In genomic region chr5:71925608-71926091, GRCh38 we compare ENCODE assay signal across 17 cellular contexts.
DNase-seq lines count a peak whose midpoint lies in the region; ATAC-seq, FAIRE-seq and TF ChIP-seq lines count a peak whose summit lies in the region.
"Had no signal": no experiment of that assay in that cellular context is flagged by ENCODE, and none has a peak within 500 bp of the region (broad histone marks: within the 10 kb centered on the region; RNA-seq: fewer than 3 reads in every experiment).

No MANE protein-coding gene starts in this region.

- no peak overlapping the region for H3K4ac ChIP-seq in neuronal stem cell (ENCODE audit: low read length)

- no peak overlapping the region for H4K8ac ChIP-seq in neuronal stem cell (ENCODE audit: low read depth, low read length)

- no peak overlapping the region for H3K18ac ChIP-seq in neuronal stem cell (ENCODE audit: low read length)

- H2BK15ac ChIP-seq in neuronal stem cell (ENCODE audit: low read length), result no peak overlapping the region

- H2AK5ac ChIP-seq in neuronal stem cell (ENCODE audit: low read depth, low read length), result no peak overlapping the region

- H3K27me3 Mint-ChIP-seq in stimulated activated naive B cell treated with anti-CD40 and anti-IgM and Interleukin-4, amounts not matched to agents 10 μg/mL and 1 μg/mL and 100 μg/mL, for 72 hours, result peaks cover 22 to 24% of the 10 kb centered on the region in 2 donors
- peaks cover 11 to 16% of the 10 kb centered on the region in 2 donors for H3K27me3 Mint-ChIP-seq in T-cell

- H3K9ac ChIP-seq in endothelial cell of umbilical vein (replicated peaks; ENCODE audit: extremely low read depth, insufficient read depth, low read length), result no peak overlapping the region
- H3K9ac ChIP-seq in neuronal stem cell (ENCODE audit: low read depth, low read length, poor library complexity), result no peak overlapping the region
- H3K9ac ChIP-seq: BLaER1 had no signal

- H3K4me3 ChIP-seq in endothelial cell of umbilical vein (replicated peaks in 1 of 3; ENCODE audit: insufficient read depth in 1 of 3, low read depth in 1 of 3, low read length in 3 of 3) (no peak overlapping the region), neuronal stem cell (ENCODE audit: low read length in 2 of 2) (no peak overlapping the region)
- H3K4me3 ChIP-seq: BLaER1 had no signal

- POLR2A ChIA-PET in endothelial cell of umbilical vein (lab: Charles Lee) (no interaction called here), T-cell (lab: Charles Lee) (no interaction called here)

- BruUV-seq in endothelial cell of umbilical vein (replicated peaks; lab: Mats Ljungman, UMichigan), result no TSS peak

- no peak for TF ChIP-seq CTCF in endothelial cell of umbilical vein (IDR thresholded peaks at IDR 0.05; ENCODE audit: extremely low read depth in 1 of 2, insufficient read depth in 1 of 2, low read depth in 1 of 2, low read length in 2 of 2)

- no peaks in the 10 kb centered on the region for H4K20me1 ChIP-seq in endothelial cell of umbilical vein (replicated peaks; ENCODE audit: control insufficient read depth, extremely low read depth, insufficient read depth, low read length)
- H4K20me1 ChIP-seq: BLaER1 had no signal

- H3K79me2 ChIP-seq in endothelial cell of umbilical vein (ENCODE audit: control insufficient read depth, insufficient read depth, low read length), result no peaks in the 10 kb centered on the region

- H3K23ac ChIP-seq in neuronal stem cell (ENCODE audit: low read depth, low read length, poor library complexity), result no peak overlapping the region

- no peaks in the 10 kb centered on the region for H3K9me1 ChIP-seq in endothelial cell of umbilical vein (replicated peaks; ENCODE audit: control insufficient read depth, extremely low read depth, insufficient read depth, low read length)

- H2BK12ac ChIP-seq in neuronal stem cell (ENCODE audit: low read length), result no peak overlapping the region

- H3K9me3 Mint-ChIP-seq in stimulated activated naive B cell treated with anti-CD40 and anti-IgM and Interleukin-4, amounts not matched to agents 10 μg/mL and 1 μg/mL and 100 μg/mL, for 72 hours, result peaks cover 9 to 10% of the 10 kb centered on the region in 2 donors
- H3K9me3 Mint-ChIP-seq in T-cell, result peaks cover 9 to 10% (median 9%) of the 10 kb centered on the region in 3 donors

- H3K27ac ChIP-seq in endothelial cell of umbilical vein (ENCODE audit: insufficient read depth, low read depth, low read length) (no peak overlapping the region), neuronal stem cell (replicated peaks; ENCODE audit: low read length) (no peak overlapping the region)
- H3K27ac ChIP-seq: BLaER1 had no signal

- H3K36me3 Mint-ChIP-seq in stimulated activated naive B cell treated with anti-CD40 and anti-IgM and Interleukin-4, amounts not matched to agents 10 μg/mL and 1 μg/mL and 100 μg/mL, for 72 hours, result no peaks in the 10 kb centered on the region
- H3K36me3 Mint-ChIP-seq in T-cell, result no peaks in the 10 kb centered on the region
- H3K36me3 Mint-ChIP-seq: stimulated activated effector memory CD8-positive, alpha-beta T cell treated with anti-CD3 and anti-CD28 coated beads, Interleukin-12 subunit alpha, Interleukin-12 subunit beta, amount 100 ng/mL, for 72 hours had no signal

- H3K4me2 ChIP-seq in endothelial cell of umbilical vein (ENCODE audit: insufficient read depth, low read length) (no peak overlapping the region), neuronal stem cell (ENCODE audit: insufficient read depth, low read length, poor library complexity, severe bottlenecking) (no peak overlapping the region)
- H3K4me2 ChIP-seq: BLaER1 had no signal

- no peaks in the 10 kb centered on the region for H3K27me3 ChIP-seq in endothelial cell of umbilical vein (ENCODE audit: control insufficient read depth in 2 of 2, insufficient read depth in 2 of 2, low read length in 2 of 2)
- no peaks in the 10 kb centered on the region for H3K27me3 ChIP-seq in neuronal stem cell (ENCODE audit: control insufficient read depth in 3 of 3, insufficient read depth in 3 of 3, low read depth in 1 of 3, low read length in 3 of 3)
- H3K27me3 ChIP-seq: BLaER1 had no signal

- no peak overlapping the region for H4K91ac ChIP-seq in neuronal stem cell (ENCODE audit: low read depth, low read length, poor library complexity)

- no peak overlapping the region for H3K4me3 Mint-ChIP-seq in stimulated activated naive B cell treated with anti-CD40 and anti-IgM and Interleukin-4, amounts not matched to agents 10 μg/mL and 1 μg/mL and 100 μg/mL, for 72 hours
- H3K4me3 Mint-ChIP-seq in T-cell, result no peak overlapping the region
- H3K4me3 Mint-ChIP-seq: HFFc6; stimulated activated effector memory CD8-positive, alpha-beta T cell treated with anti-CD3 and anti-CD28 coated beads, Interleukin-12 subunit alpha, Interleukin-12 subunit beta, amount 100 ng/mL, for 72 hours had no signal

- no peaks in the 10 kb centered on the region for H3K79me1 ChIP-seq in neuronal stem cell (ENCODE audit: low read depth, low read length)

- no peak overlapping the region for H2BK120ac ChIP-seq in neuronal stem cell (ENCODE audit: low read depth, low read length)

- H3K4me1 ChIP-seq in endothelial cell of umbilical vein (ENCODE audit: control insufficient read depth, extremely low read depth, insufficient read depth, low read length) (peaks cover 23% of the 10 kb centered on the region), neuronal stem cell (ENCODE audit: control insufficient read depth in 2 of 2, insufficient read depth in 1 of 2, low read depth in 1 of 2, low read length in 2 of 2) (peaks cover 8 to 24% of the 10 kb centered on the region in 2 donors)
- H3K4me1 ChIP-seq: BLaER1 had no signal

- CTCF ChIA-PET in endothelial cell of umbilical vein (lab: Charles Lee) (interaction anchor here (1.4 kb wide), 1 partner anchor 89 kb away, joined by 3 read pairs; no protein-coding TSS in a partner anchor), T-cell (lab: Charles Lee) (no interaction called here)

- H2AFZ ChIP-seq in endothelial cell of umbilical vein (ENCODE audit: low read depth, low read length) (peak overlapping the region; percentile 53), neuronal stem cell (ENCODE audit: low read length) (peak overlapping the region; percentile 41)

- FAIRE-seq in endothelial cell of umbilical vein (lab: Jason Lieb, UNC) (no peak), urothelium cell line (lab: Jason Lieb, UNC) (no peak)
- FAIRE-seq: TTC549 had no signal

- H3K36me3 ChIP-seq in endothelial cell of umbilical vein (ENCODE audit: control insufficient read depth in 2 of 2, extremely low read depth in 1 of 2, insufficient read depth in 2 of 2, low read length in 2 of 2), result no peaks in the 10 kb centered on the region
- H3K36me3 ChIP-seq in neuronal stem cell (replicated peaks in 1 of 2; ENCODE audit: control insufficient read depth in 2 of 2, insufficient read depth in 2 of 2, low read length in 2 of 2), result no peaks in the 10 kb centered on the region
- H3K36me3 ChIP-seq: BLaER1 had no signal

- intact Hi-C loops in endothelial cell of umbilical vein (cut with micrococcal nuclease), result loop anchor here (1.0 to 10.0 kb wide), 2 partner anchors 8 to 141 kb away; no protein-coding TSS in a partner anchor

- H3K14ac ChIP-seq in neuronal stem cell (ENCODE audit: low read length), result no peak overlapping the region

- H2BK5ac ChIP-seq in neuronal stem cell (ENCODE audit: low read length), result no peak overlapping the region

- peak; percentile 49 for DNase-seq in DMS53 treated with DMSO at 0.1 percent for 48 hours (lab: John Stamatoyannopoulos, UW; ENCODE audit: unreplicated experiment)
- DNase-seq in NCI-H446 (lab: John Stamatoyannopoulos, UW), result peak; percentile 20 to 82
- DNase-seq in endothelial cell of umbilical vein (ENCODE audit: low read depth, low spot score), result no peak
- no peak for DNase-seq in neuronal stem cell (ENCODE audit: low spot score)
- no peak for DNase-seq in stimulated activated naive B cell treated with anti-CD40 and anti-IgM and Interleukin-4, amounts not matched to agents 10 μg/mL and 1 μg/mL and 100 μg/mL, for 72 hours
- no peak for DNase-seq in A172 (ENCODE audit: low spot score)
- no peak for DNase-seq in urothelium cell line (ENCODE audit: low spot score)
- no peak for DNase-seq in T-cell
- DNase-seq: activated naive CD4-positive, alpha-beta T cell; HFFc6; NCI-H1105; posterior cingulate gyrus; SIG-M5; stimulated activated CD4-positive, alpha-beta T cell treated with anti-CD3 and anti-CD28 coated beads, Interleukin-2, amount 100 ng/mL, for 24 hours had no signal

- WGBS in neuronal stem cell (ENCODE audit: extremely low coverage in 2 of 2, insufficient read length in 2 of 2, insufficient replicate concordance in 1 of 2), 2 donors, result no CpG with 5 or more reads among the region's 4 CpGs

- H3K4me1 Mint-ChIP-seq in stimulated activated naive B cell treated with anti-CD40 and anti-IgM and Interleukin-4, amounts not matched to agents 10 μg/mL and 1 μg/mL and 100 μg/mL, for 72 hours, result no peaks in the 10 kb centered on the region
- H3K4me1 Mint-ChIP-seq in T-cell, result no peaks in the 10 kb centered on the region
- H3K4me1 Mint-ChIP-seq: stimulated activated effector memory CD8-positive, alpha-beta T cell treated with anti-CD3 and anti-CD28 coated beads, Interleukin-12 subunit alpha, Interleukin-12 subunit beta, amount 100 ng/mL, for 72 hours had no signal

- dilution Hi-C loops in endothelial cell of umbilical vein (cut with MboI; ENCODE audit: extremely low pct_ligation_motif_present, low sequenced_read_pairs), result no loop called here

- no peak for ATAC-seq in stimulated activated naive B cell treated with anti-CD40 and anti-IgM and Interleukin-4, amounts not matched to agents 10 μg/mL and 1 μg/mL and 100 μg/mL, for 72 hours (replicated peaks)
- ATAC-seq in T-cell (replicated peaks in 1 of 4), result no peak
- ATAC-seq: stimulated activated effector memory CD8-positive, alpha-beta T cell treated with anti-CD3 and anti-CD28 coated beads, Interleukin-12 subunit alpha, Interleukin-12 subunit beta, amount 100 ng/mL, for 72 hours had no signal

- H3K9me3 ChIP-seq in endothelial cell of umbilical vein (replicated peaks; ENCODE audit: control insufficient read depth, insufficient read depth, low read length) (no peaks in the 10 kb centered on the region), neuronal stem cell (replicated peaks in 1 of 2; ENCODE audit: control insufficient read depth in 2 of 2, insufficient read depth in 1 of 2, low read depth in 1 of 2, low read length in 2 of 2) (peaks cover 2 to 4% of the 10 kb centered on the region in 2 donors)
- H3K9me3 ChIP-seq: BLaER1 had no signal

- no peak overlapping the region for H3K27ac Mint-ChIP-seq in stimulated activated naive B cell treated with anti-CD40 and anti-IgM and Interleukin-4, amounts not matched to agents 10 μg/mL and 1 μg/mL and 100 μg/mL, for 72 hours
- H3K27ac Mint-ChIP-seq in T-cell, result no peak overlapping the region
- H3K27ac Mint-ChIP-seq: stimulated activated effector memory CD8-positive, alpha-beta T cell treated with anti-CD3 and anti-CD28 coated beads, Interleukin-12 subunit alpha, Interleukin-12 subunit beta, amount 100 ng/mL, for 72 hours had no signal

- TF ChIP-seq POLR2A in endothelial cell of umbilical vein (IDR thresholded peaks at IDR 0.05; ENCODE audit: low read depth, low read length), result no peak

TF ChIP-seq in endothelial cell of umbilical vein, 7 proteins besides CTCF, POLR2A, EP300 and RAD21 (continues in another document):
- no peak for TF ChIP-seq EZH2 (IDR thresholded peaks at IDR 0.05; ENCODE audit: borderline replicate concordance, low read depth, low read length, severe bottlenecking)
- TF ChIP-seq JUN (IDR thresholded peaks at IDR 0.05; ENCODE audit: borderline replicate concordance, insufficient read depth, insufficient read length, low read depth), result no peak

Comparison
In these comparisons a context has a peak if more than half of its experiments do, and no peak if none do; other contexts are left out.
1. DNase-seq: peak in DMS53 treated with DMSO at 0.1 percent for 48 hours (single experiment) and NCI-H446 (2 of 2); none in endothelial cell of umbilical vein (single experiment), neuronal stem cell (single experiment), stimulated activated naive B cell treated with anti-CD40 and anti-IgM and Interleukin-4, amounts not matched to agents 10 μg/mL and 1 μg/mL and 100 μg/mL, for 72 hours (single experiment), A172 (single experiment), urothelium cell line (single experiment) and T-cell (0 of 34).